In genomic region chr5:89270901-89271300, GRCh38 we compare ENCODE assay signal across 22 cellular contexts.
A peak's percentile ranks its signal among the peaks of the same experiment; 100 is the strongest.
DNase-seq lines count a peak whose midpoint lies in the region; ATAC-seq, FAIRE-seq and TF ChIP-seq lines count a peak whose summit lies in the region.
"Had no signal": no experiment of that assay in that cellular context is flagged by ENCODE, and none has a peak within 500 bp of the region (broad histone marks: within the 10 kb centered on the region; RNA-seq: fewer than 3 reads in every experiment).

No MANE protein-coding gene starts in this region.

- H3K27ac ChIP-seq in BLaER1 = no peak overlapping the region
- no peak overlapping the region for H3K27ac ChIP-seq in adrenal gland
- H3K27ac ChIP-seq: body of pancreas, C4-2B, HL-60 had no signal

- WGBS in adrenal gland, 4 donors = 69 to 76% (median 75%) methylated on average over 5 of the region's 5 CpGs

- H3K4me3 ChIP-seq in BLaER1 (no peak overlapping the region), adrenal gland (no peak overlapping the region)
- H3K4me3 ChIP-seq: body of pancreas, SJCRH30 had no signal

- intact Hi-C loops in adrenal gland (cut with DNase I) = no loop called here

- ATAC-seq in GM19395 (IDR thresholded peaks at IDR 0.05; ENCODE audit: unreplicated experiment) = peak; percentile 5
- peak; percentile 6 for ATAC-seq in HG03457 (IDR thresholded peaks at IDR 0.05; ENCODE audit: unreplicated experiment)
- ATAC-seq: body of pancreas, left cardiac atrium had no signal

- H3K9me3 ChIP-seq in BLaER1 (0 out of 2 replicates have a peak, but pooled peaks cover 6% of the 10 kb centered on the region), adrenal gland (replicated peaks in 1 of 3) (no peaks in the 10 kb centered on the region)
- H3K9me3 ChIP-seq: body of pancreas, SJCRH30 had no signal

- H3K4me2 ChIP-seq in BLaER1 = peak overlapping the region; percentile 56

- DNase-seq in activated T-cell treated with anti-CD3 and anti-CD28 coated beads for 4 hours = no peak
- no peak for DNase-seq in activated CD8-positive, alpha-beta memory T cell treated with anti-CD3 and anti-CD28 coated beads, Interleukin-2, amount 50 U/mL, for 48 hours
- no peak for DNase-seq in cortex of kidney (lab: John Stamatoyannopoulos, UW)
- DNase-seq in adrenal gland = no peak
- DNase-seq: activated naive CD8-positive, alpha-beta T cell treated with anti-CD3 and anti-CD28 coated beads for 36 hours; body of pancreas; DMS153; foreskin melanocyte; IMR-90; left cardiac atrium; NCI-H2029; retina; SJCRH30; stimulated activated CD4-positive, alpha-beta T cell treated with anti-CD3 and anti-CD28 coated beads, Interleukin-15, amount 100 ng/mL, for 24 hours; stimulated activated naive CD4-positive, alpha-beta T cell treated with Interleukin-2 at 50 U/mL for 16 hours had no signal

- peaks cover 30% of the 10 kb centered on the region for H3K4me1 ChIP-seq in BLaER1
- H3K4me1 ChIP-seq in adrenal gland (replicated peaks in 1 of 2) = no peaks in the 10 kb centered on the region
- H3K4me1 ChIP-seq: body of pancreas had no signal

- peak; percentile 45 for FAIRE-seq in endometrium (lab: Jason Lieb, UNC)
- FAIRE-seq: A204.1 had no signal

- H3K9ac ChIP-seq in BLaER1 = no peak overlapping the region

- no peak for TF ChIP-seq CTCF in adrenal gland (IDR thresholded peaks at IDR 0.05)

- H4K20me1 ChIP-seq in BLaER1 = no peaks in the 10 kb centered on the region

- H3K36me3 ChIP-seq in BLaER1 (no peaks in the 10 kb centered on the region), adrenal gland (replicated peaks in 1 of 2) (no peaks in the 10 kb centered on the region)
- H3K36me3 ChIP-seq: SJCRH30 had no signal

- H3K27me3 ChIP-seq in BLaER1 = no peaks in the 10 kb centered on the region
- no peaks in the 10 kb centered on the region for H3K27me3 ChIP-seq in adrenal gland
- H3K27me3 ChIP-seq: body of pancreas, SJCRH30 had no signal

- TF ChIP-seq POLR2A in adrenal gland (IDR thresholded peaks at IDR 0.05) = no peak
